12 cellular contexts compared by ENCODE assay signal in the genomic region with DNA sequence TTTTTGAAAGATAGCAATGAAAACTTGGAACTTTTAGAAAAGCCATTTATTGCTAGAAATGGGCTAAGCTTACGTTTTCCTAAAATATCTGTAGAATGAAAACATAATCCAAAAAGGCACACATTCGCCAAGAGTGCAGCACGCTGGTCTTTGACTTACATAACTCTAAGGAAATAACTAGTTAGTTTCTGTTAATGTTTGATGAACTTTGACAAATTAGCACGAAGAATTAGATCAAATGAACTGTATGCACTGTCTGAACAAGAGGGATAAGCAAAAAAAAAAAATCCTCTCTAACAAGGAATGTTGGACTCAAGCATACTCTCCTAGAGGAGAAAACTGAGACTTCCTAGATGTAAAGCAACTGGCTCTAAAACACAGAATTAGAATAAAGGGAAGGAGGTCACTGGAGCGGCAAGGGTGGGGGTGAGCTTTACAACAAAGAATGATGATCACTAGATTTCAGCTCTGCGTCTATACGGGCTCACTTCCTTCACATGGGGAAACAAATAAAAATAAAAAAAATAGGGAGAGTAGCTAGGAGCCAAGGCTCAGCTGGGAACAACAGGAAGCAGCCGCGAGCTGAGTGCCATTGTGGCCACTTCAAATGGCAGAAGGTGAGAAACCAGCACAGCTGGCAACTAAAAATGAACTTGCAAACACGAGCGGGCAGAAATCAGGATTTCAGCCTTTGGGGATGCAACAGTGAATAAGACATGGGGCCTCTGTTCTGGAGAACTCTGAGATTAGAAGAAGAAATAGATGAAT. TPM values are rescaled to one million over a fixed set of nuclear protein-coding genes. Genes with fewer than 3 reads are reported as not detected.
DNase-seq lines count a peak whose midpoint lies in the region; ATAC-seq and TF ChIP-seq lines count a peak whose summit lies in the region.
"Had no signal": no experiment of that assay in that cellular context is flagged by ENCODE, and none has a peak within 500 bp of the region (broad histone marks: within the 10 kb centered on the region; RNA-seq: fewer than 3 reads in every experiment).

No MANE protein-coding gene starts in this region.

- intact Hi-C loops in ascending aorta (cut with DNase I), result loop anchor here (5.0 kb wide), 2 partner anchors 210 to 1325 kb away; no protein-coding TSS in a partner anchor
- intact Hi-C loops in activated CD4-positive, alpha-beta T cell treated with anti-CD3 and anti-CD28 coated beads for 36 hours (cut with DNase I, micrococcal nuclease), result loop anchor here in 1 of 2 experiments (5.0 kb wide), 1 partner anchor 530 kb away; no protein-coding TSS in a partner anchor

- no peaks in the 10 kb centered on the region for H4K20me1 ChIP-seq in DND-41 (ENCODE audit: insufficient read depth, low read length)

- no peak for TF ChIP-seq CTCF in DND-41 (IDR thresholded peaks at IDR 0.05; ENCODE audit: borderline replicate concordance, extremely low read depth, low read length, poor library complexity, severe bottlenecking)
- TF ChIP-seq CTCF in ascending aorta (IDR thresholded peaks at IDR 0.05), result no peak

- peak overlapping the region in 1 of 4 donors; percentile 6 for H3K4me3 Mint-ChIP-seq in CD4-positive, CD25-positive, alpha-beta regulatory T cell
- no peak overlapping the region for H3K4me3 Mint-ChIP-seq in activated CD4-positive, alpha-beta T cell treated with anti-CD3 and anti-CD28 coated beads for 36 hours
- H3K4me3 Mint-ChIP-seq: activated naive CD8-positive, alpha-beta T cell treated with anti-CD3 and anti-CD28 coated beads, Interleukin-2, amount 50 U/mL, for 24 hours had no signal

- H3K36me3 ChIP-seq in CD4-positive, CD25-positive, alpha-beta regulatory T cell (ENCODE audit: control insufficient read depth, insufficient read depth, low read length), result no peaks in the 10 kb centered on the region
- H3K36me3 ChIP-seq in DND-41 (ENCODE audit: insufficient read depth, low read length), result no peaks in the 10 kb centered on the region
- H3K36me3 ChIP-seq in ascending aorta, result no peaks in the 10 kb centered on the region
- H3K36me3 ChIP-seq: WERI-Rb-1 had no signal

- no peak overlapping the region for H3K4me2 ChIP-seq in DND-41 (ENCODE audit: insufficient read depth, low read length)
- H3K4me2 ChIP-seq: SK-N-SH had no signal

- no peaks in the 10 kb centered on the region for H3K9me3 Mint-ChIP-seq in CD4-positive, CD25-positive, alpha-beta regulatory T cell
- no peaks in the 10 kb centered on the region for H3K9me3 Mint-ChIP-seq in activated CD4-positive, alpha-beta T cell treated with anti-CD3 and anti-CD28 coated beads for 36 hours (ENCODE audit: low read depth)
- H3K9me3 Mint-ChIP-seq: activated naive CD8-positive, alpha-beta T cell treated with anti-CD3 and anti-CD28 coated beads, Interleukin-2, amount 50 U/mL, for 24 hours had no signal

- DNase-seq in CD4-positive, CD25-positive, alpha-beta regulatory T cell, result no peak
- DNase-seq in DND-41 (peak; percentile 41), ascending aorta (ENCODE audit: low spot score in 2 of 2) (no peak), lung microvascular endothelial cell (ENCODE audit: low read depth in 2 of 2) (peak; percentile 47 to 64), T1000 (lab: John Stamatoyannopoulos, UW) (no peak), NCI-H146 (lab: John Stamatoyannopoulos, UW) (no peak), SK-N-DZ (ENCODE audit: low spot score) (no peak)
- DNase-seq in activated CD4-positive, alpha-beta T cell treated with anti-CD3 and anti-CD28 coated beads for 36 hours, result no peak
- DNase-seq: activated naive CD8-positive, alpha-beta T cell treated with anti-CD3 and anti-CD28 coated beads, Interleukin-2, amount 50 U/mL, for 24 hours; NCI-H1092; SK-N-SH; WERI-Rb-1 had no signal

- no peaks in the 10 kb centered on the region for H3K36me3 Mint-ChIP-seq in CD4-positive, CD25-positive, alpha-beta regulatory T cell
- H3K36me3 Mint-ChIP-seq in activated CD4-positive, alpha-beta T cell treated with anti-CD3 and anti-CD28 coated beads for 36 hours (ENCODE audit: low read depth), result no peaks in the 10 kb centered on the region

- CTCF ChIA-PET in activated CD4-positive, alpha-beta T cell treated with anti-CD3 and anti-CD28 coated beads for 36 hours (lab: Charles Lee), result interaction anchor here (0.6 to 6.6 kb wide), 12 partner anchors 8 to 221 kb away, joined by 3 to 74 read pairs (median 4); no protein-coding TSS in a partner anchor

- no peaks in the 10 kb centered on the region for H3K9me3 ChIP-seq in CD4-positive, CD25-positive, alpha-beta regulatory T cell (ENCODE audit: control insufficient read depth in 2 of 2, low read length in 2 of 2)
- H3K9me3 ChIP-seq in DND-41 (ENCODE audit: insufficient read depth, low read length, severe bottlenecking) (no peaks in the 10 kb centered on the region), ascending aorta (no peaks in the 10 kb centered on the region)
- H3K9me3 ChIP-seq: SK-N-SH had no signal

- POLR2A ChIA-PET in activated CD4-positive, alpha-beta T cell treated with anti-CD3 and anti-CD28 coated beads for 36 hours (lab: Charles Lee), result interaction anchor here (0.6 kb wide), 1 partner anchor 13 kb away, joined by 3 read pairs; no protein-coding TSS in a partner anchor

- no peak overlapping the region for H2AFZ ChIP-seq in DND-41 (ENCODE audit: low read depth, low read length)

- H3K4me1 Mint-ChIP-seq in CD4-positive, CD25-positive, alpha-beta regulatory T cell, result peaks cover 0 to 15% (median 9%) of the 10 kb centered on the region in 4 donors
- H3K4me1 Mint-ChIP-seq in activated CD4-positive, alpha-beta T cell treated with anti-CD3 and anti-CD28 coated beads for 36 hours, result peaks cover 9% of the 10 kb centered on the region

- peaks cover 4% of the 10 kb centered on the region for H3K27me3 Mint-ChIP-seq in CD4-positive, CD25-positive, alpha-beta regulatory T cell
- H3K27me3 Mint-ChIP-seq in activated CD4-positive, alpha-beta T cell treated with anti-CD3 and anti-CD28 coated beads for 36 hours, result no peaks in the 10 kb centered on the region
- H3K27me3 Mint-ChIP-seq: activated naive CD8-positive, alpha-beta T cell treated with anti-CD3 and anti-CD28 coated beads, Interleukin-2, amount 50 U/mL, for 24 hours had no signal

- no peak overlapping the region for H3K9ac ChIP-seq in DND-41 (ENCODE audit: low read depth, low read length)
- H3K9ac ChIP-seq: SK-N-SH had no signal

- H3K27me3 ChIP-seq in CD4-positive, CD25-positive, alpha-beta regulatory T cell (ENCODE audit: control insufficient read depth, insufficient read depth, low read length), result no peaks in the 10 kb centered on the region
- H3K27me3 ChIP-seq in DND-41 (ENCODE audit: insufficient read depth, low read length, poor library complexity) (no peaks in the 10 kb centered on the region), ascending aorta (no peaks in the 10 kb centered on the region)

- peak overlapping the region in 2 of 3 donors; percentile 24 to 83 for H3K27ac Mint-ChIP-seq in CD4-positive, CD25-positive, alpha-beta regulatory T cell
- H3K27ac Mint-ChIP-seq in activated CD4-positive, alpha-beta T cell treated with anti-CD3 and anti-CD28 coated beads for 36 hours, result no peak overlapping the region
- H3K27ac Mint-ChIP-seq: activated naive CD8-positive, alpha-beta T cell treated with anti-CD3 and anti-CD28 coated beads, Interleukin-2, amount 50 U/mL, for 24 hours had no signal

- no peak for ATAC-seq in CD4-positive, CD25-positive, alpha-beta regulatory T cell (ENCODE audit: low read depth in 2 of 2)
- peak; percentile 58 for ATAC-seq in DND-41 (ENCODE audit: insufficient read depth, low read depth)
- ATAC-seq in activated CD4-positive, alpha-beta T cell treated with anti-CD3 and anti-CD28 coated beads for 36 hours, result no peak
- ATAC-seq: activated naive CD8-positive, alpha-beta T cell treated with anti-CD3 and anti-CD28 coated beads, Interleukin-2, amount 50 U/mL, for 24 hours had no signal

- H3K79me2 ChIP-seq in DND-41 (ENCODE audit: insufficient read depth, low read length), result no peaks in the 10 kb centered on the region

- no peak overlapping the region for H3K4me3 ChIP-seq in CD4-positive, CD25-positive, alpha-beta regulatory T cell (ENCODE audit: low read depth, low read length)
- no peak overlapping the region for H3K4me3 ChIP-seq in DND-41 (ENCODE audit: low read depth in 1 of 2, low read length in 2 of 2)
- H3K4me3 ChIP-seq in ascending aorta, result peak overlapping the region in 1 of 2 donors; percentile 38

- no peaks in the 10 kb centered on the region for H3K4me1 ChIP-seq in CD4-positive, CD25-positive, alpha-beta regulatory T cell (ENCODE audit: control insufficient read depth, insufficient read depth, low read length, poor library complexity, severe bottlenecking)
- H3K4me1 ChIP-seq in DND-41 (ENCODE audit: insufficient read depth, low read length) (peaks cover 16% of the 10 kb centered on the region), ascending aorta (peaks cover 3 to 26% of the 10 kb centered on the region in 2 donors)

- H3K27ac ChIP-seq in CD4-positive, CD25-positive, alpha-beta regulatory T cell (ENCODE audit: insufficient read depth, low read length, poor library complexity, severe bottlenecking), result no peak overlapping the region
- H3K27ac ChIP-seq in DND-41 (ENCODE audit: low read length) (no peak overlapping the region), ascending aorta (peak overlapping the region; percentile 60 to 73)
- H3K27ac ChIP-seq: WERI-Rb-1 had no signal

RNA-seq across cellular contexts. Expression of a gene that starts 48.7 kb away (rescaled TPM):
- total RNA-seq in CD4-positive, CD25-positive, alpha-beta regulatory T cell, result 407 TPM
- 10 to 100 TPM; 25.8 to 29.0 (median 27.9) TPM for polyA plus RNA-seq in CD4-positive, CD25-positive, alpha-beta regulatory T cell
- total RNA-seq in ascending aorta, result 34.4 TPM
- total RNA-seq in lung microvascular endothelial cell, result 340 and 660 TPM in 2 replicates
- 8.0 and 12.0 TPM in 2 replicates for polyA plus RNA-seq in SK-N-DZ (2014; cell fraction: cytosol; rRNA removed)
- 3.9 and 6.3 TPM in 2 replicates for polyA plus RNA-seq in SK-N-DZ (2014; cell fraction: nucleus; rRNA removed)
- 10 to 100 TPM; 34.1 to 41.0 TPM for total RNA-seq in activated CD4-positive, alpha-beta T cell treated with anti-CD3 and anti-CD28 coated beads for 36 hours

Comparison
In these comparisons a context has a peak if more than half of its experiments do, and no peak if none do; other contexts are left out.
1. DNase-seq: peak in DND-41 (single experiment) and lung microvascular endothelial cell (2 of 2); none in CD4-positive, CD25-positive, alpha-beta regulatory T cell (0 of 3), ascending aorta (0 of 2), T1000 (single experiment), NCI-H146 (single experiment), SK-N-DZ (single experiment) and activated CD4-positive, alpha-beta T cell treated with anti-CD3 and anti-CD28 coated beads for 36 hours (single experiment).
2. H3K27ac ChIP-seq: peak in ascending aorta (2 of 2); none in CD4-positive, CD25-positive, alpha-beta regulatory T cell (single experiment) and DND-41 (single experiment).